21 cellular contexts compared by ENCODE assay signal in the genomic region with DNA sequence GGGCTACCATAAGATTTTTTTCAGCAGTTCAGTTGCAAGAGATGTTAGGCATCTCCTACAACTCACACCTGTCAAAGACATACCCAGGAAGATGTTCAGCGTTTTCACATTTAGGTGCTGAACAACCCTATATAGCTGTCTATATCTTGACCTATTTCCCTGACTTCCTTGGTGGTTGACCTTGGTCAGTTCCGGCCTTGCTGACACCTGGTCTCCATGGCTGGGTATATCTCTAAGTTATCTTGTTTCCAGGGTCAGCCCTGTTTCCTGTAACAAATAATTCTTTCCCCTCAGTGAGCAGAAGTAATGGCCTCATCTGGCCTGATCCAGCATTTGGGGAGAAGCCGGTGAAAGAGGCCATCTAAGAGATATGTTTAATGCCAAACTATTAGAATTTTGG. TPM values are rescaled to one million over a fixed set of nuclear protein-coding genes. Genes with fewer than 3 reads are reported as not detected.
DNase-seq lines count a peak whose midpoint lies in the region; ATAC-seq and TF ChIP-seq lines count a peak whose summit lies in the region.
"Had no signal": no experiment of that assay in that cellular context is flagged by ENCODE, and none has a peak within 500 bp of the region (broad histone marks: within the 10 kb centered on the region; RNA-seq: fewer than 3 reads in every experiment).

No MANE protein-coding gene starts in this region.

- no peaks in the 10 kb centered on the region for H3K9me3 Mint-ChIP-seq in IgD-negative memory B cell
- no peaks in the 10 kb centered on the region for H3K9me3 Mint-ChIP-seq in activated B cell treated with CpG ODN at 0.5 μM for 24 hours
- H3K9me3 Mint-ChIP-seq in naive B cell: no peaks in the 10 kb centered on the region

- peak overlapping the region; percentile 40 for H3K27ac ChIP-seq in suprapubic skin
- H3K27ac ChIP-seq: PC-9, SJCRH30, transverse colon had no signal

- no peaks in the 10 kb centered on the region for H3K9me3 ChIP-seq in suprapubic skin
- H3K9me3 ChIP-seq: esophagus squamous epithelium, SJCRH30, transverse colon had no signal

- H3K27me3 ChIP-seq in suprapubic skin: no peaks in the 10 kb centered on the region
- H3K27me3 ChIP-seq: esophagus squamous epithelium, transverse colon had no signal

- 73% methylated on average over 3 of the region's 3 CpGs for WGBS in suprapubic skin

- TF ChIP-seq CTCF in activated B cell treated with CpG ODN at 0.5 μM for 24 hours (IDR thresholded peaks at IDR 0.05): no peak
- no peak for TF ChIP-seq CTCF in suprapubic skin (IDR thresholded peaks at IDR 0.05)

- H3K4me3 ChIP-seq in suprapubic skin: no peak overlapping the region
- H3K4me3 ChIP-seq: esophagus squamous epithelium, PC-9, SJCRH30, transverse colon had no signal

- POLR2A ChIA-PET in activated B cell treated with CpG ODN at 0.5 μM for 24 hours (lab: Charles Lee): no interaction called here

- H3K4me3 Mint-ChIP-seq in IgD-negative memory B cell: peak overlapping the region in 3 of 4 donors; percentile 79 to 98 (median 95)
- H3K4me3 Mint-ChIP-seq in activated B cell treated with CpG ODN at 0.5 μM for 24 hours: no peak overlapping the region
- peak overlapping the region in 6 of 8 donors; percentile 16 to 100 (median 74) for H3K4me3 Mint-ChIP-seq in naive B cell

- H3K36me3 Mint-ChIP-seq in IgD-negative memory B cell: peaks cover 13% of the 10 kb centered on the region
- peaks cover 30% of the 10 kb centered on the region for H3K36me3 Mint-ChIP-seq in activated B cell treated with CpG ODN at 0.5 μM for 24 hours (ENCODE audit: low read depth)
- H3K36me3 Mint-ChIP-seq in naive B cell: peaks cover 16 to 18% of the 10 kb centered on the region in 2 donors

- ATAC-seq in activated B cell treated with CpG ODN at 0.5 μM for 24 hours (ENCODE audit: low read depth): no peak
- no peak for ATAC-seq in naive B cell (ENCODE audit: low read depth in 2 of 2)
- ATAC-seq: right cardiac atrium had no signal

- no peak for TF ChIP-seq EP300 in suprapubic skin (IDR thresholded peaks at IDR 0.05)

- intact Hi-C loops in activated B cell treated with CpG ODN at 0.5 μM for 24 hours (cut with micrococcal nuclease): no loop called here

- H3K27ac Mint-ChIP-seq in IgD-negative memory B cell (peak overlapping the region; percentile 98 to 100 (median 99)), activated B cell treated with CpG ODN at 0.5 μM for 24 hours (peak overlapping the region; percentile 98), naive B cell (peak overlapping the region; percentile 99 to 100 (median 100))

- DNase-seq in activated B cell treated with CpG ODN at 0.5 μM for 24 hours: no peak
- DNase-seq in naive B cell: no peak
- DNase-seq in suprapubic skin (ENCODE audit: low spot score in 2 of 2): no peak
- DNase-seq in amniotic stem cell (lab: John Stamatoyannopoulos, UW): no peak
- DNase-seq in NK-92 (lab: John Stamatoyannopoulos, UW; ENCODE audit: unreplicated experiment): no peak
- DNase-seq in stimulated activated CD4-positive, alpha-beta T cell treated with anti-CD3 and anti-CD28 coated beads, Interleukin-15, amount 100 ng/mL, for 24 hours: no peak
- DNase-seq: activated CD4-positive, CD25-positive, alpha-beta regulatory T cell; central memory CD4-positive, alpha-beta T cell; effector CD4-positive, alpha-beta T cell; esophagus squamous epithelium; KG1; NCI-H1105 treated with DMSO at 0.1 percent for 48 hours; NCI-H748 treated with DMSO at 0.1 percent for 48 hours; PC-9; right cardiac atrium; SJCRH30; stimulated activated naive CD4-positive, alpha-beta T cell treated with Interleukin-2 at 50 U/mL for 16 hours; transverse colon had no signal

- peaks cover 59% of the 10 kb centered on the region for H3K4me1 ChIP-seq in suprapubic skin

- H3K4me1 Mint-ChIP-seq in IgD-negative memory B cell (peaks cover 46 to 59% (median 58%) of the 10 kb centered on the region in 3 donors), activated B cell treated with CpG ODN at 0.5 μM for 24 hours (peaks cover 70% of the 10 kb centered on the region), naive B cell (peaks cover 73 to 84% (median 75%) of the 10 kb centered on the region in 3 donors)

- no peak for TF ChIP-seq POLR2A in suprapubic skin (IDR thresholded peaks at IDR 0.05)

- no peaks in the 10 kb centered on the region for H3K27me3 Mint-ChIP-seq in IgD-negative memory B cell
- no peaks in the 10 kb centered on the region for H3K27me3 Mint-ChIP-seq in activated B cell treated with CpG ODN at 0.5 μM for 24 hours
- no peaks in the 10 kb centered on the region for H3K27me3 Mint-ChIP-seq in naive B cell

- CTCF ChIA-PET in activated B cell treated with CpG ODN at 0.5 μM for 24 hours (lab: Charles Lee): no interaction called here

- H3K36me3 ChIP-seq in suprapubic skin: peaks cover 11% of the 10 kb centered on the region

RNA-seq across cellular contexts. Expression of a gene that starts 2.4 kb away (rescaled TPM):
- polyA plus RNA-seq in IgD-negative memory B cell (202 TPM), naive B cell (ENCODE audit: low read depth in 6 of 6) (100 to 1,000 TPM; 315 to 687 (median 417) TPM)
- total RNA-seq in activated B cell treated with CpG ODN at 0.5 μM for 24 hours (419 and 448 TPM in 2 replicates), suprapubic skin (100 to 1,000 TPM; 160 to 319 (median 193) TPM)

RNA-seq across cellular contexts. Expression of a gene that starts 48.0 kb away (rescaled TPM):
- polyA plus RNA-seq in IgD-negative memory B cell: 0.28 TPM
- not detected in 2 replicates for total RNA-seq in activated B cell treated with CpG ODN at 0.5 μM for 24 hours
- not detected for polyA plus RNA-seq in naive B cell (ENCODE audit: low read depth in 6 of 6)
- 10 to 100 TPM; 13.3 to 36.6 (median 22.9) TPM for total RNA-seq in suprapubic skin
- total RNA-seq: mononuclear cell; PC-9; T-helper 2 cell treated with Interferon-gamma antibody and Interleukin-4, amounts not matched to agents 100 ng/mL and 5 ng/mL, for 36 hours had no signal

Comparison
In these comparisons a context has a peak if more than half of its experiments do, and no peak if none do; other contexts are left out.
1. RNA of a gene that starts 48.0 kb away (total RNA-seq): 13.3 to 36.6 TPM in suprapubic skin; not detected in activated B cell treated with CpG ODN at 0.5 μM for 24 hours; every median in the first group is over 10 times any median in the second.
2. Peak in every context shown above with its lines, with median percentiles within 50 percentile points of each other: H3K27ac Mint-ChIP-seq.